In genomic region chr15:78853500-78853899, GRCh38 we compare ENCODE assay signal across 28 cellular contexts. TPM values are rescaled to one million over a fixed set of nuclear protein-coding genes. Genes with fewer than 3 reads are reported as not detected.
"Had no signal": no experiment of that assay in that cellular context is flagged by ENCODE, and none has a peak within 500 bp of the region (broad histone marks: within the 10 kb centered on the region; RNA-seq: fewer than 3 reads in every experiment).

No MANE protein-coding gene starts in this region.

- H3K4me1 ChIP-seq: esophagus squamous epithelium, lower lobe of right lung, pancreas, prostate gland, right atrium auricular region, sigmoid colon, testis, upper lobe of right lung, uterus had no signal

- H3K27me3 Mint-ChIP-seq: stimulated activated memory B cell treated with anti-CD40 and anti-IgM and Interleukin-4, amounts not matched to agents 10 μg/mL and 1 μg/mL and 100 μg/mL, for 72 hours had no signal

- H3K9me3 ChIP-seq: esophagus squamous epithelium, lower lobe of right lung, pancreas, prostate gland, right atrium auricular region, sigmoid colon, testis, tibial artery, upper lobe of right lung, uterus had no signal

- DNase-seq: dermis blood vessel endothelial cell; effector memory CD4-positive, alpha-beta T cell; erythroblast; esophagus squamous epithelium; hypothalamus; immature natural killer cell; islet precursor cell; kidney glomerular epithelial cell; left colon; left ventricle myocardium superior; lower lobe of right lung; natural killer cell; occipital lobe; pancreas; sigmoid colon; stimulated activated CD4-positive, alpha-beta T cell treated with anti-CD3 and anti-CD28 coated beads, Interleukin-4, amount 100 ng/mL, for 4 hours; stimulated activated naive CD8-positive, alpha-beta T cell treated with anti-CD3 and anti-CD28 coated beads, Interleukin-15, Interleukin-2, amounts not matched to agents 100 U/mL and 50 U/mL, for 24 hours; substantia nigra; testis; upper lobe of right lung; uterus had no signal

- H3K4me3 Mint-ChIP-seq: immature natural killer cell; natural killer cell; stimulated activated memory B cell treated with anti-CD40 and anti-IgM and Interleukin-4, amounts not matched to agents 10 μg/mL and 1 μg/mL and 100 μg/mL, for 72 hours had no signal

- H3K36me3 Mint-ChIP-seq: immature natural killer cell; natural killer cell; stimulated activated memory B cell treated with anti-CD40 and anti-IgM and Interleukin-4, amounts not matched to agents 10 μg/mL and 1 μg/mL and 100 μg/mL, for 72 hours had no signal

- H3K27ac ChIP-seq: coronary artery, esophagus squamous epithelium, lower lobe of right lung, pancreas, prostate gland, right atrium auricular region, sigmoid colon, testis, tibial artery, upper lobe of right lung, uterus had no signal

- H3K27ac Mint-ChIP-seq: immature natural killer cell; natural killer cell; stimulated activated memory B cell treated with anti-CD40 and anti-IgM and Interleukin-4, amounts not matched to agents 10 μg/mL and 1 μg/mL and 100 μg/mL, for 72 hours had no signal

- H3K4me3 ChIP-seq: coronary artery, esophagus squamous epithelium, lower lobe of right lung, pancreas, prostate gland, right atrium auricular region, sigmoid colon, testis, tibial artery, upper lobe of right lung, uterus had no signal

- H3K4me1 Mint-ChIP-seq: immature natural killer cell; natural killer cell; stimulated activated memory B cell treated with anti-CD40 and anti-IgM and Interleukin-4, amounts not matched to agents 10 μg/mL and 1 μg/mL and 100 μg/mL, for 72 hours had no signal

- ATAC-seq: left colon; left ventricle myocardium superior; lower lobe of right lung; natural killer cell; pancreas; stimulated activated memory B cell treated with anti-CD40 and anti-IgM and Interleukin-4, amounts not matched to agents 10 μg/mL and 1 μg/mL and 100 μg/mL, for 72 hours; stimulated activated naive CD8-positive, alpha-beta T cell treated with anti-CD3 and anti-CD28 coated beads, Interleukin-15, Interleukin-2, amounts not matched to agents 100 U/mL and 50 U/mL, for 24 hours; upper lobe of right lung had no signal

- H3K9me3 Mint-ChIP-seq: natural killer cell; stimulated activated memory B cell treated with anti-CD40 and anti-IgM and Interleukin-4, amounts not matched to agents 10 μg/mL and 1 μg/mL and 100 μg/mL, for 72 hours had no signal

- H3K36me3 ChIP-seq: esophagus squamous epithelium, lower lobe of right lung, pancreas, prostate gland, right atrium auricular region, sigmoid colon, tibial artery, upper lobe of right lung, uterus had no signal

- FAIRE-seq: frontal cortex, pancreas had no signal

- H3K27me3 ChIP-seq: esophagus squamous epithelium, pancreas, right atrium auricular region, sigmoid colon, testis, tibial artery, upper lobe of right lung, uterus had no signal

RNA-seq across cellular contexts. Expression of gene ADAMTS7, which starts 42.2 kb away (rescaled TPM):
- total RNA-seq: mononuclear cell had no signal
- polyA plus RNA-seq: immature natural killer cell had no signal
